14 cellular contexts compared by ENCODE assay signal in the genomic region with DNA sequence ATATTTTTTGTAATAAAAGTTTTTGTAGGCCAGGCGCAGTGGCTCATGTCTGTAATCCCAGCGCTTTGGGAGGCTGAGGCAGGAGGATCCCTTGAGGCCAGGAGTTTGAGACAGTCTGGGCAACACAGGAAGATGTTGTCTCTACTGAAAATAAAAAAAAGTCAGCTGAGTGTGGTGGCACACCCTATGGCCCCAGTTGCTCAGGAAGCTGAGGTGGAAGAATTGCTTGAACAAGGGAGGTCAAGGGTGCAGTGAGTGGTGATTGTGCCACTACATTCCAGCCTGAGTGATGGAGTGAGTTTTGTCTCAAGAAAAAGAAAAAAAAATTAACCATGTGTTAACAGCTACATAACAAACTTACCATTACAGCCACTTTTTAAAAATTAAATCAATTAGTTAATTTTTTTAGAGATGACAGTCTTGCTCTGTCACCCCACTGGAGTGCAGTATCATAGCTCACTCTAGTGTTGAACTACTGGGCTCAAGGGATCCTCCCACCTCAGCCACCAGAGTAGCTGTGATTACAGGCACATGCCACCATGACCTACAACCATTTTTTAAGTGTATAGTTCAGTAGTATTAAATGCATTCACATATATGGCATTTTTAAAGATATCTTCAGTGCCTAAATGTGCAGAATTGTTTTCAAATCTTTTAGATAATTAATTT.
DNase-seq lines count a peak whose midpoint lies in the region; ATAC-seq and TF ChIP-seq lines count a peak whose summit lies in the region.
"Had no signal": no experiment of that assay in that cellular context is flagged by ENCODE, and none has a peak within 500 bp of the region (broad histone marks: within the 10 kb centered on the region; RNA-seq: fewer than 3 reads in every experiment).

No MANE protein-coding gene starts in this region.

- POLR2A ChIA-PET in GM10248 (lab: Yijun Ruan, JAX) (no interaction called here), T-cell (lab: Charles Lee) (no interaction called here)

- CTCF ChIA-PET in GM10248 (lab: Yijun Ruan, JAX), result no interaction called here
- CTCF ChIA-PET in T-cell (lab: Charles Lee), result interaction anchor here (0.6 to 0.9 kb wide), 3 partner anchors 35 to 1472 kb away, joined by 3 to 4 read pairs (median 3); no protein-coding TSS in a partner anchor

- peaks cover 0 to 6% (median 3%) of the 10 kb centered on the region in 3 donors for H3K9me3 Mint-ChIP-seq in T-cell
- peaks cover 0 to 3% (median 0%) of the 10 kb centered on the region in 6 donors for H3K9me3 Mint-ChIP-seq in immature natural killer cell

- H3K27ac Mint-ChIP-seq in T-cell (peak overlapping the region; percentile 28 to 64), immature natural killer cell (peak overlapping the region; percentile 79 to 92 (median 88))

- DNase-seq in GM10248 (ENCODE audit: extremely low spot score), result no peak
- peak in 18 of 34 experiments; percentile 3 to 34 (median 16) for DNase-seq in T-cell
- peak; percentile 20 to 40 (median 39) for DNase-seq in immature natural killer cell
- no peak for DNase-seq in 8988T
- DNase-seq in OCI-M2 (lab: John Stamatoyannopoulos, UW; ENCODE audit: unreplicated experiment), result no peak
- no peak for DNase-seq in NCI-H1694 (lab: John Stamatoyannopoulos, UW)
- DNase-seq: adrenal gland, left cardiac atrium, NCI-H1436 treated with DMSO at 0.1 percent for 48 hours, NCI-H526 treated with DMSO at 0.1 percent for 48 hours, T1000 had no signal

- H3K4me1 Mint-ChIP-seq in T-cell, result peaks cover 13 to 32% (median 14%) of the 10 kb centered on the region in 3 donors
- H3K4me1 Mint-ChIP-seq in immature natural killer cell, result peaks cover 41 to 59% of the 10 kb centered on the region in 2 donors

- peak; percentile 35 for TF ChIP-seq CTCF in GM10248 (IDR thresholded peaks at IDR 0.05; ENCODE audit: control extremely low read depth, extremely low read depth, low read depth, missing control alignments)

- H3K4me3 Mint-ChIP-seq in T-cell (no peak overlapping the region), immature natural killer cell (peak overlapping the region in 2 of 5 donors; percentile 46 to 52)

- H3K27me3 Mint-ChIP-seq in T-cell (no peaks in the 10 kb centered on the region), immature natural killer cell (ENCODE audit: low read depth in 3 of 3) (peaks cover 0 to 1% (median 0%) of the 10 kb centered on the region in 3 donors)

- peak; percentile 40 for ATAC-seq in GM21576 (IDR thresholded peaks at IDR 0.05; ENCODE audit: unreplicated experiment)
- peak; percentile 58 to 75 (median 68) for ATAC-seq in T-cell (replicated peaks in 1 of 4)
- no peak for ATAC-seq in GM21381 (IDR thresholded peaks at IDR 0.05; ENCODE audit: unreplicated experiment)
- ATAC-seq: esophagus mucosa had no signal

- H3K36me3 Mint-ChIP-seq in T-cell (peaks cover 16% of the 10 kb centered on the region), immature natural killer cell (peaks cover 13 to 15% (median 15%) of the 10 kb centered on the region in 3 donors)

Comparison
In these comparisons a context has a peak if more than half of its experiments do, and no peak if none do; other contexts are left out.
1. DNase-seq: peak in T-cell (18 of 34) and immature natural killer cell (3 of 3); none in GM10248 (single experiment), 8988T (single experiment), OCI-M2 (single experiment) and NCI-H1694 (single experiment).